In the genomic region with DNA sequence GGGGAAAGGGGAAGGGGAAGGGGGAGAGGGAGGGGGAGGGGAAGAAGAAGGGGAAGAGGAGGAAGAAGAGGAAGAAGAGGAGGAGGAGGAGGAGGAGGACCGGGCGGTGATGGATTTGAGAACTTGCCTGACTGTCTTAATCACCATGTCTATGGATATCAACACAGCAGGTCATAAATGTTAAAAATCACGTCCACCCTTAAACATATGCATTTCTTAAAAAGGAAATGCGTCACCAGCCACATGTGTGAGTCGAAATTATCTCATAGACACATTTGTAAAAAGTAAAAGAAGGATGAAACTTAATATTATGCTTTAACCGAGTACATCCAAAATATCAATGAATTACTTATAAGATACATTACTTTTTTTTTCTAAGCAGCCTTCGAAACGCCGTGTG, we compare ENCODE assay signal across 16 cellular contexts. TPM values are rescaled to one million over a fixed set of nuclear protein-coding genes. Genes with fewer than 3 reads are reported as not detected.
DNase-seq lines count a peak whose midpoint lies in the region; ATAC-seq and TF ChIP-seq lines count a peak whose summit lies in the region.
"Had no signal": no experiment of that assay in that cellular context is flagged by ENCODE, and none has a peak within 500 bp of the region (broad histone marks: within the 10 kb centered on the region; RNA-seq: fewer than 3 reads in every experiment).

No MANE protein-coding gene starts in this region.

- H3K27me3 ChIP-seq in adrenal gland (peaks cover 4% of the 10 kb centered on the region), endodermal cell (ENCODE audit: control insufficient read depth, insufficient read depth, low read length, poor library complexity, severe bottlenecking) (no peaks in the 10 kb centered on the region)
- H3K27me3 ChIP-seq: BE2C had no signal

- H3K4me3 ChIP-seq in fibroblast of mammary gland (ENCODE audit: control insufficient read depth, low read depth, low read length) (no peak overlapping the region), adrenal gland (no peak overlapping the region), endodermal cell (ENCODE audit: low read length) (no peak overlapping the region)
- H3K4me3 ChIP-seq: SJCRH30 had no signal

- TF ChIP-seq POLR2A in adrenal gland (IDR thresholded peaks at IDR 0.05) = no peak

- DNase-seq in activated T-cell treated with anti-CD3 and anti-CD28 coated beads, Interleukin-2, amount 50 U/mL, for 72 hours = no peak
- DNase-seq in activated T-cell treated with anti-CD3 and anti-CD28 coated beads, Interleukin-2, amount 50 U/mL, for 48 hours = no peak
- DNase-seq in HCEC 1CT = peak; percentile 73
- DNase-seq in MV-4-11 (lab: John Stamatoyannopoulos, UW) = peak; percentile 19
- peak; percentile 52 for DNase-seq in fibroblast of mammary gland (ENCODE audit: low read depth)
- no peak for DNase-seq in adrenal gland
- no peak for DNase-seq in endodermal cell
- DNase-seq: BE2C, EL, KBM-7, NCI-H1694, NCI-H446, NCI-H526, OCI-M1, SJCRH30 had no signal

- H3K9me3 ChIP-seq in adrenal gland (replicated peaks in 1 of 3) (no peaks in the 10 kb centered on the region), endodermal cell (ENCODE audit: control insufficient read depth, low read length) (no peaks in the 10 kb centered on the region)
- H3K9me3 ChIP-seq: BE2C, SJCRH30 had no signal

- peak overlapping the region in 1 of 2 donors; percentile 11 for H3K4me3 Mint-ChIP-seq in activated T-cell treated with anti-CD3 and anti-CD28 coated beads, Interleukin-2, amount 50 U/mL, for 72 hours
- no peak overlapping the region for H3K4me3 Mint-ChIP-seq in endodermal cell

- 78 to 88% (median 82%) methylated on average over 9 of the region's 9 CpGs for WGBS in adrenal gland, 4 donors
- WGBS in endodermal cell (ENCODE audit: insufficient coverage in 1 of 2, insufficient read length in 1 of 2), 2 experiments = 95% methylated on average over 9 of the region's 9 CpGs; no CpG with 5 or more reads in 1 of the 2 experiments

- peaks cover 30% of the 10 kb centered on the region for H3K27me3 Mint-ChIP-seq in activated T-cell treated with anti-CD3 and anti-CD28 coated beads, Interleukin-2, amount 50 U/mL, for 72 hours (ENCODE audit: low read depth)
- H3K27me3 Mint-ChIP-seq in endodermal cell (ENCODE audit: insufficient read depth) = peaks cover 3% of the 10 kb centered on the region

- H3K9me3 Mint-ChIP-seq in activated T-cell treated with anti-CD3 and anti-CD28 coated beads, Interleukin-2, amount 50 U/mL, for 72 hours = no peaks in the 10 kb centered on the region
- no peaks in the 10 kb centered on the region for H3K9me3 Mint-ChIP-seq in endodermal cell

- H3K36me3 Mint-ChIP-seq in activated T-cell treated with anti-CD3 and anti-CD28 coated beads, Interleukin-2, amount 50 U/mL, for 72 hours (ENCODE audit: insufficient read depth in 2 of 2) = no peaks in the 10 kb centered on the region
- no peaks in the 10 kb centered on the region for H3K36me3 Mint-ChIP-seq in endodermal cell (ENCODE audit: low read depth)

- H3K9ac ChIP-seq in endodermal cell (ENCODE audit: extremely low read depth, low read length, poor library complexity, severe bottlenecking) = no peak overlapping the region

- no peak overlapping the region for H3K27ac Mint-ChIP-seq in activated T-cell treated with anti-CD3 and anti-CD28 coated beads, Interleukin-2, amount 50 U/mL, for 72 hours
- H3K27ac Mint-ChIP-seq in endodermal cell = no peak overlapping the region

- H3K4me1 ChIP-seq in adrenal gland (replicated peaks in 1 of 2) (no peaks in the 10 kb centered on the region), endodermal cell (ENCODE audit: control insufficient read depth, insufficient read depth, low read length) (no peaks in the 10 kb centered on the region)
- H3K4me1 ChIP-seq: SJCRH30 had no signal

- intact Hi-C loops in adrenal gland (cut with DNase I) = no loop called here

- peak; percentile 51 to 54 for ATAC-seq in activated T-cell treated with anti-CD3 and anti-CD28 coated beads, Interleukin-2, amount 50 U/mL, for 72 hours (replicated peaks in 1 of 2)
- ATAC-seq in HG03378 (IDR thresholded peaks at IDR 0.05; ENCODE audit: unreplicated experiment) = no peak

- TF ChIP-seq CTCF in fibroblast of mammary gland (conservative IDR thresholded peaks at IDR 0.05; ENCODE audit: control insufficient read depth, insufficient read depth, low read depth, low read length) = no peak
- TF ChIP-seq CTCF in adrenal gland (IDR thresholded peaks at IDR 0.05) = no peak
- no peak for TF ChIP-seq CTCF in endodermal cell (conservative IDR thresholded peaks at IDR 0.05)

- H3K4me1 Mint-ChIP-seq in activated T-cell treated with anti-CD3 and anti-CD28 coated beads, Interleukin-2, amount 50 U/mL, for 72 hours (ENCODE audit: low read depth) = peaks cover 16% of the 10 kb centered on the region
- H3K4me1 Mint-ChIP-seq in endodermal cell = peaks cover 4% of the 10 kb centered on the region

- no peaks in the 10 kb centered on the region for H3K36me3 ChIP-seq in adrenal gland (replicated peaks in 1 of 2)
- H3K36me3 ChIP-seq in endodermal cell (ENCODE audit: control insufficient read depth, insufficient read depth, low read length) = no peaks in the 10 kb centered on the region
- H3K36me3 ChIP-seq: BE2C, SJCRH30 had no signal

- H3K27ac ChIP-seq in adrenal gland (no peak overlapping the region), endodermal cell (ENCODE audit: low read depth, low read length) (no peak overlapping the region)
- H3K27ac ChIP-seq: SJCRH30 had no signal

RNA-seq across cellular contexts. Expression of a gene that starts 42.0 kb away (rescaled TPM):
- 10 to 100 TPM; 36.5 to 46.6 TPM for total RNA-seq in activated T-cell treated with anti-CD3 and anti-CD28 coated beads, Interleukin-2, amount 50 U/mL, for 72 hours
- total RNA-seq in adrenal gland (100 to 1,000 TPM in 1 of 8 donors, 10 to 100 TPM in 7; 23.8 to 234 (median 56.1) TPM), endodermal cell (10 to 100 TPM; 27.2 to 36.9 TPM)
- 100 to 1,000 TPM in 1 of 3 donors, 10 to 100 TPM in 1, 1 to 10 TPM in 1; 9.9 to 203 (median 28.8) TPM for polyA plus RNA-seq in adrenal gland
- 77.8 TPM for polyA plus RNA-seq in endodermal cell (2013, experiment 1 of 2)
- 81.3 TPM for polyA plus RNA-seq in endodermal cell (2013, experiment 2 of 2)

Comparison
In these comparisons a context has a peak if more than half of its experiments do, and no peak if none do; other contexts are left out.
1. DNase-seq: peak in HCEC 1CT (single experiment), MV-4-11 (single experiment) and fibroblast of mammary gland (single experiment); none in activated T-cell treated with anti-CD3 and anti-CD28 coated beads, Interleukin-2, amount 50 U/mL, for 72 hours (0 of 2), activated T-cell treated with anti-CD3 and anti-CD28 coated beads, Interleukin-2, amount 50 U/mL, for 48 hours (0 of 2), adrenal gland (0 of 7) and endodermal cell (single experiment).